Comparison of ENCODE assay signal across 18 cellular contexts in genomic region chr11:118004543-118005223, GRCh38. TPM values are rescaled to one million over a fixed set of nuclear protein-coding genes. Genes with fewer than 3 reads are reported as not detected.
DNase-seq lines count a peak whose midpoint lies in the region; ATAC-seq and TF ChIP-seq lines count a peak whose summit lies in the region.
"Had no signal": no experiment of that assay in that cellular context is flagged by ENCODE, and none has a peak within 500 bp of the region (broad histone marks: within the 10 kb centered on the region; RNA-seq: fewer than 3 reads in every experiment).

No MANE protein-coding gene starts in this region.

- H3K9me3 ChIP-seq in CD4-positive, CD25-positive, alpha-beta regulatory T cell (ENCODE audit: control insufficient read depth in 2 of 2, low read length in 2 of 2): peaks cover 0 to 5% of the 10 kb centered on the region in 2 experiments
- no peaks in the 10 kb centered on the region for H3K9me3 ChIP-seq in HCT116 (ENCODE audit: control insufficient read depth in 1 of 2, insufficient read depth in 1 of 2, low read depth in 1 of 2, low read length in 2 of 2)
- H3K9me3 ChIP-seq: gastrocnemius medialis, right lobe of liver had no signal

- no peaks in the 10 kb centered on the region for H3K27me3 ChIP-seq in CD4-positive, CD25-positive, alpha-beta regulatory T cell (ENCODE audit: control insufficient read depth, insufficient read depth, low read length)
- no peaks in the 10 kb centered on the region for H3K27me3 ChIP-seq in HCT116 (ENCODE audit: insufficient read depth, low read length)
- H3K27me3 ChIP-seq: gastrocnemius medialis, right lobe of liver had no signal

- H3K4me3 ChIP-seq in CD4-positive, CD25-positive, alpha-beta regulatory T cell (ENCODE audit: low read depth, low read length): peak overlapping the region; percentile 53
- no peak overlapping the region for H3K4me3 ChIP-seq in HCT116 (replicated peaks in 1 of 2; ENCODE audit: low read depth in 1 of 2, low read length in 2 of 2)
- H3K4me3 ChIP-seq: gastrocnemius medialis, right lobe of liver had no signal

- intact Hi-C loops in HCT116 (cut with micrococcal nuclease) (no loop called here), natural killer cell (cut with micrococcal nuclease) (loop anchor here (5.0 to 10.0 kb wide), 2 partner anchors 37 to 220 kb away; partner anchors contain the start of gene JAML)
- intact Hi-C loops in activated T-helper 2 cell treated with anti-CD3 and anti-CD28 coated beads, Interferon-gamma antibody, Interleukin-2, Interleukin-4, amounts not matched to agents 10 μg/mL and 5 μg/mL and 100 μg/mL, durations not matched to agents 14 hours and 24 hours and 36 hours (cut with micrococcal nuclease): no loop called here

- peaks cover 22% of the 10 kb centered on the region for H3K36me3 Mint-ChIP-seq in CD4-positive, CD25-positive, alpha-beta regulatory T cell
- H3K36me3 Mint-ChIP-seq in activated T-helper 2 cell treated with anti-CD3 and anti-CD28 coated beads, Interferon-gamma antibody, Interleukin-2, Interleukin-4, amounts not matched to agents 10 μg/mL and 5 μg/mL and 100 μg/mL, durations not matched to agents 14 hours and 24 hours and 36 hours (ENCODE audit: low read depth): peaks cover 49% of the 10 kb centered on the region
- no peaks in the 10 kb centered on the region for H3K36me3 Mint-ChIP-seq in natural killer cell

- no peak overlapping the region for H3K4me2 ChIP-seq in HCT116 (ENCODE audit: low read length)

- no peaks in the 10 kb centered on the region for H3K79me2 ChIP-seq in HCT116 (ENCODE audit: insufficient read depth, low read length)

- no peaks in the 10 kb centered on the region for H3K9me2 ChIP-seq in HCT116 (ENCODE audit: insufficient read depth)

- H3K27ac ChIP-seq in CD4-positive, CD25-positive, alpha-beta regulatory T cell (ENCODE audit: insufficient read depth, low read length, poor library complexity, severe bottlenecking): peak overlapping the region; percentile 83
- H3K27ac ChIP-seq in HCT116 (ENCODE audit: low read depth, low read length): no peak overlapping the region
- H3K27ac ChIP-seq: gastrocnemius medialis, right lobe of liver, WERI-Rb-1 had no signal

- TF ChIP-seq CTCF in HCT116 (IDR thresholded peaks at IDR 0.05 in 2 of 3, conservative IDR thresholded peaks at IDR 0.05 in 1 of 3; ENCODE audit: borderline replicate concordance in 1 of 3, insufficient read depth in 1 of 3, low read depth in 2 of 3, low read length in 2 of 3) (no peak), natural killer cell (IDR thresholded peaks at IDR 0.05) (no peak)

- no peaks in the 10 kb centered on the region for H4K20me1 ChIP-seq in HCT116 (ENCODE audit: insufficient read depth)

- peak overlapping the region; percentile 74 to 85 (median 82) for H3K4me3 Mint-ChIP-seq in CD4-positive, CD25-positive, alpha-beta regulatory T cell
- H3K4me3 Mint-ChIP-seq in activated T-helper 2 cell treated with anti-CD3 and anti-CD28 coated beads, Interferon-gamma antibody, Interleukin-2, Interleukin-4, amounts not matched to agents 10 μg/mL and 5 μg/mL and 100 μg/mL, durations not matched to agents 14 hours and 24 hours and 36 hours (ENCODE audit: low read depth): no peak overlapping the region
- peak overlapping the region; percentile 87 for H3K4me3 Mint-ChIP-seq in natural killer cell
- H3K4me3 Mint-ChIP-seq: H9 had no signal

- H3K4me1 Mint-ChIP-seq in CD4-positive, CD25-positive, alpha-beta regulatory T cell: peaks cover 37 to 100% (median 87%) of the 10 kb centered on the region in 4 donors
- H3K4me1 Mint-ChIP-seq in activated T-helper 2 cell treated with anti-CD3 and anti-CD28 coated beads, Interferon-gamma antibody, Interleukin-2, Interleukin-4, amounts not matched to agents 10 μg/mL and 5 μg/mL and 100 μg/mL, durations not matched to agents 14 hours and 24 hours and 36 hours (ENCODE audit: low read depth): peaks cover 89% of the 10 kb centered on the region
- peaks cover 96 to 100% of the 10 kb centered on the region in 2 donors for H3K4me1 Mint-ChIP-seq in natural killer cell

- peaks cover 0 to 7% (median 2%) of the 10 kb centered on the region in 7 donors for H3K9me3 Mint-ChIP-seq in CD4-positive, CD25-positive, alpha-beta regulatory T cell
- peaks cover 10% of the 10 kb centered on the region for H3K9me3 Mint-ChIP-seq in activated T-helper 2 cell treated with anti-CD3 and anti-CD28 coated beads, Interferon-gamma antibody, Interleukin-2, Interleukin-4, amounts not matched to agents 10 μg/mL and 5 μg/mL and 100 μg/mL, durations not matched to agents 14 hours and 24 hours and 36 hours
- H3K9me3 Mint-ChIP-seq in natural killer cell: peaks cover 0 to 6% of the 10 kb centered on the region in 2 donors
- H3K9me3 Mint-ChIP-seq: H9 had no signal

- no peak for TF ChIP-seq POLR2A in HCT116 (IDR thresholded peaks at IDR 0.05; ENCODE audit: borderline replicate concordance, extremely low read depth, insufficient read depth, insufficient read length)

- H3K27me3 Mint-ChIP-seq in CD4-positive, CD25-positive, alpha-beta regulatory T cell: no peaks in the 10 kb centered on the region
- H3K27me3 Mint-ChIP-seq in activated T-helper 2 cell treated with anti-CD3 and anti-CD28 coated beads, Interferon-gamma antibody, Interleukin-2, Interleukin-4, amounts not matched to agents 10 μg/mL and 5 μg/mL and 100 μg/mL, durations not matched to agents 14 hours and 24 hours and 36 hours (ENCODE audit: low read depth): no peaks in the 10 kb centered on the region
- no peaks in the 10 kb centered on the region for H3K27me3 Mint-ChIP-seq in natural killer cell (ENCODE audit: low read depth in 2 of 2)

- BruUV-seq in HCT116 (replicated peaks; lab: Mats Ljungman, UMichigan): no TSS peak

- no peak for ATAC-seq in CD4-positive, CD25-positive, alpha-beta regulatory T cell (ENCODE audit: low read depth in 2 of 2)
- ATAC-seq in HCT116 (0 out of 2 replicates have a peak, but pooled peaks have one; percentile 30), natural killer cell (no peak), HG03175 (IDR thresholded peaks at IDR 0.05; ENCODE audit: unreplicated experiment) (no peak), HG03460 (IDR thresholded peaks at IDR 0.05; ENCODE audit: unreplicated experiment) (no peak)
- ATAC-seq: gastrocnemius medialis, left lobe of liver, right lobe of liver had no signal

- CTCF ChIA-PET in HCT116 (lab: Charles Lee): no interaction called here

- POLR2A ChIA-PET in HCT116 (lab: Charles Lee): no interaction called here

- TF ChIP-seq RAD21 in HCT116 (IDR thresholded peaks at IDR 0.05; ENCODE audit: low read depth): no peak

- H3K27ac Mint-ChIP-seq in CD4-positive, CD25-positive, alpha-beta regulatory T cell: peak overlapping the region; percentile 93 to 100 (median 93)
- peak overlapping the region; percentile 99 for H3K27ac Mint-ChIP-seq in activated T-helper 2 cell treated with anti-CD3 and anti-CD28 coated beads, Interferon-gamma antibody, Interleukin-2, Interleukin-4, amounts not matched to agents 10 μg/mL and 5 μg/mL and 100 μg/mL, durations not matched to agents 14 hours and 24 hours and 36 hours
- H3K27ac Mint-ChIP-seq in natural killer cell: peak overlapping the region; percentile 93 to 97

- DNase-seq in CD4-positive, CD25-positive, alpha-beta regulatory T cell: peak in 1 of 3 donors; percentile 71
- no peak for DNase-seq in HCT116 (ENCODE audit: low read depth, low spot score)
- DNase-seq in activated T-helper 2 cell treated with anti-CD3 and anti-CD28 coated beads, Interferon-gamma antibody, Interleukin-2, Interleukin-4, amounts not matched to agents 10 μg/mL and 5 μg/mL and 100 μg/mL, durations not matched to agents 14 hours and 24 hours and 36 hours (ENCODE audit: low spot score): no peak
- DNase-seq in natural killer cell: no peak
- no peak for DNase-seq in CD1c-positive myeloid dendritic cell (ENCODE audit: extremely low spot score)
- DNase-seq: gastrocnemius medialis, H9, KBM-7, NCI-H1930, NCI-H510A, Right ventricle myocardium superior, WERI-Rb-1 had no signal

- H3K36me3 ChIP-seq in CD4-positive, CD25-positive, alpha-beta regulatory T cell (ENCODE audit: control insufficient read depth, insufficient read depth, low read length): peaks cover 11% of the 10 kb centered on the region
- no peaks in the 10 kb centered on the region for H3K36me3 ChIP-seq in HCT116 (ENCODE audit: control insufficient read depth in 1 of 2, insufficient read depth in 2 of 2, low read length in 2 of 2)
- H3K36me3 ChIP-seq: gastrocnemius medialis, right lobe of liver, WERI-Rb-1 had no signal

- no peak overlapping the region for H2AFZ ChIP-seq in HCT116 (ENCODE audit: low read depth, low read length, poor library complexity, severe bottlenecking)

- H3K4me1 ChIP-seq in CD4-positive, CD25-positive, alpha-beta regulatory T cell (ENCODE audit: control insufficient read depth, insufficient read depth, low read length, poor library complexity, severe bottlenecking): peaks cover 100% of the 10 kb centered on the region
- H3K4me1 ChIP-seq in HCT116 (ENCODE audit: control insufficient read depth in 1 of 2, insufficient read depth in 2 of 2, low read length in 2 of 2): no peaks in the 10 kb centered on the region
- H3K4me1 ChIP-seq: gastrocnemius medialis, right lobe of liver had no signal

- no peak overlapping the region for H3K9ac ChIP-seq in HCT116 (ENCODE audit: low read length)

- RAD21 ChIA-PET in HCT116 (lab: Charles Lee; ENCODE audit: low non-redundant PET in 1 of 2, low total read pairs in 2 of 2, uncharacterized antibody in 2 of 2, unreplicated experiment in 2 of 2): no interaction called here

TF ChIP-seq in HCT116, 20 proteins besides CTCF, POLR2A, EP300 and RAD21 (continues in another document):
- TF ChIP-seq ELF1 (IDR thresholded peaks at IDR 0.05; ENCODE audit: borderline replicate concordance, low read depth): no peak
- no peak for TF ChIP-seq SRF (IDR thresholded peaks at IDR 0.05; ENCODE audit: low read depth)
- no peak for TF ChIP-seq SP1 (IDR thresholded peaks at IDR 0.05; ENCODE audit: low read depth)
- TF ChIP-seq, protein P1, sequence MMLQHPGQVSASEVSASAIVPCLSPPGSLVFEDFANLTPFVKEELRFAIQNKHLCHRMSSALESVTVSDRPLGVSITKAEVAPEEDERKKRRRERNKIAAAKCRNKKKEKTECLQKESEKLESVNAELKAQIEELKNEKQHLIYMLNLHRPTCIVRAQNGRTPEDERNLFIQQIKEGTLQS (IDR thresholded peaks at IDR 0.05): no peak
- TF ChIP-seq ZNF274 (IDR thresholded peaks at IDR 0.05; ENCODE audit: low read depth, low read length): no peak
- TF ChIP-seq YY1 (IDR thresholded peaks at IDR 0.05; ENCODE audit: extremely low read depth, insufficient replicate concordance, low read depth, low read length): no peak

RNA-seq across cellular contexts. Expression of gene IL10RA, which starts 18.5 kb away (rescaled TPM):
- total RNA-seq in CD4-positive, CD25-positive, alpha-beta regulatory T cell: 661 TPM
- 100 to 1,000 TPM; 572 to 666 (median 631) TPM for polyA plus RNA-seq in CD4-positive, CD25-positive, alpha-beta regulatory T cell
- total RNA-seq in HCT116 (2021; ENCODE audit: unreplicated experiment) (1.7 TPM), natural killer cell (100 to 1,000 TPM; 263 to 286 (median 268) TPM)
- polyA plus RNA-seq in HCT116 (2012): 0.67 and 1.1 TPM in 2 replicates
- 144 and 147 TPM in 2 replicates for total RNA-seq in activated T-helper 2 cell treated with anti-CD3 and anti-CD28 coated beads, Interferon-gamma antibody, Interleukin-2, Interleukin-4, amounts not matched to agents 10 μg/mL and 5 μg/mL and 100 μg/mL, durations not matched to agents 14 hours and 24 hours and 36 hours
- total RNA-seq: bronchial epithelial cell, dermis microvascular lymphatic vessel endothelial cell, H9 had no signal

Comparison
In these comparisons a context has a peak if more than half of its experiments do, and no peak if none do; other contexts are left out.
1. RNA of gene IL10RA, which starts 18.5 kb away (total RNA-seq): 661 TPM in CD4-positive, CD25-positive, alpha-beta regulatory T cell (single experiment), 263 to 286 TPM in natural killer cell and 144 to 147 TPM in activated T-helper 2 cell treated with anti-CD3 and anti-CD28 coated beads, Interferon-gamma antibody, Interleukin-2, Interleukin-4, amounts not matched to agents 10 μg/mL and 5 μg/mL and 100 μg/mL, durations not matched to agents 14 hours and 24 hours and 36 hours; 1.7 TPM in HCT116 (single experiment); every median in the first group is over 10 times any median in the second.
2. Peak in every context shown above with its lines, with median percentiles within 50 percentile points of each other: H3K27ac Mint-ChIP-seq.